7 cellular contexts compared by ENCODE assay signal in genomic region chr2:91518361-91518981, GRCh38.
A peak's percentile ranks its signal among the peaks of the same experiment; 100 is the strongest.
DNase-seq lines count a peak whose midpoint lies in the region; ATAC-seq and TF ChIP-seq lines count a peak whose summit lies in the region.
"Not testable (repeated sequence)": the region's sequence is repeated elsewhere in the genome, so short reads cannot be mapped to it uniquely, and the experiment has no call there.

No MANE protein-coding gene starts in this region.

- DNase-seq in H4 (ENCODE audit: low spot score) (peak; percentile 0), cardiac septum (ENCODE audit: low spot score) (peak; percentile 69), left lobe of liver (ENCODE audit: low spot score) (peak; percentile 38), lower lobe of right lung (peak; percentile 15), sciatic nerve (ENCODE audit: low spot score) (peak; percentile 47), type B pancreatic cell (ENCODE audit: extremely low spot score, unreplicated experiment) (peak; percentile 62)
- peak; percentile 58 for DNase-seq in natural killer cell treated with Interleukin-12 subunit alpha and Interleukin-12 subunit beta and Interleukin-15 and Interleukin-18, amount 100 ng/mL, for 72 hours (ENCODE audit: low spot score)

- not testable (repeated sequence) for H3K4me3 ChIP-seq in lower lobe of right lung

- not testable (repeated sequence) for H3K36me3 Mint-ChIP-seq in natural killer cell treated with Interleukin-12 subunit alpha and Interleukin-12 subunit beta and Interleukin-15 and Interleukin-18, amount 100 ng/mL, for 72 hours; type B pancreatic cell

- H3K36me3 ChIP-seq in lower lobe of right lung: not testable (repeated sequence)

- not testable (repeated sequence) for ATAC-seq in left lobe of liver; lower lobe of right lung; natural killer cell treated with Interleukin-12 subunit alpha and Interleukin-12 subunit beta and Interleukin-15 and Interleukin-18, amount 100 ng/mL, for 72 hours; sciatic nerve

- not testable (repeated sequence) for H3K4me3 Mint-ChIP-seq in natural killer cell treated with Interleukin-12 subunit alpha and Interleukin-12 subunit beta and Interleukin-15 and Interleukin-18, amount 100 ng/mL, for 72 hours; type B pancreatic cell

- not testable (repeated sequence) for H3K9me3 Mint-ChIP-seq in natural killer cell treated with Interleukin-12 subunit alpha and Interleukin-12 subunit beta and Interleukin-15 and Interleukin-18, amount 100 ng/mL, for 72 hours; type B pancreatic cell

- not testable (repeated sequence) for H3K27me3 ChIP-seq in lower lobe of right lung (ENCODE audit: low read depth)

- H3K4me1 ChIP-seq in lower lobe of right lung: not testable (repeated sequence)

- not testable (repeated sequence) for H3K9me3 ChIP-seq in lower lobe of right lung

- not testable (repeated sequence) for H3K27ac ChIP-seq in lower lobe of right lung

- intact Hi-C loops in cardiac septum (cut with DNase I); lower lobe of right lung (cut with DNase I); sciatic nerve (cut with DNase I): not testable (repeated sequence)

- not testable (repeated sequence) for H3K27me3 Mint-ChIP-seq in natural killer cell treated with Interleukin-12 subunit alpha and Interleukin-12 subunit beta and Interleukin-15 and Interleukin-18, amount 100 ng/mL, for 72 hours; type B pancreatic cell

- not testable (repeated sequence) for H3K27ac Mint-ChIP-seq in natural killer cell treated with Interleukin-12 subunit alpha and Interleukin-12 subunit beta and Interleukin-15 and Interleukin-18, amount 100 ng/mL, for 72 hours; type B pancreatic cell

- not testable (repeated sequence) for TF ChIP-seq CTCF in lower lobe of right lung (IDR thresholded peaks at IDR 0.05); type B pancreatic cell (conservative IDR thresholded peaks at IDR 0.05)

- not testable (repeated sequence) for H3K4me1 Mint-ChIP-seq in natural killer cell treated with Interleukin-12 subunit alpha and Interleukin-12 subunit beta and Interleukin-15 and Interleukin-18, amount 100 ng/mL, for 72 hours (ENCODE audit: low read depth in 2 of 2); type B pancreatic cell (ENCODE audit: unreplicated experiment)

Comparison
In these comparisons a context has a peak if more than half of its experiments do, and no peak if none do; other contexts are left out.
1. DNase-seq: peak in every context shown above with its lines; median percentile 69 in cardiac septum; 62 in type B pancreatic cell; 58 in natural killer cell treated with Interleukin-12 subunit alpha and Interleukin-12 subunit beta and Interleukin-15 and Interleukin-18, amount 100 ng/mL, for 72 hours; 47 in sciatic nerve; 38 in left lobe of liver; 15 in lower lobe of right lung; 0 in H4.